Comparison of ENCODE assay signal across 23 cellular contexts in genomic region chr1:2879591-2879990, GRCh38.
"Had no signal": no experiment of that assay in that cellular context is flagged by ENCODE, and none has a peak within 500 bp of the region (broad histone marks: within the 10 kb centered on the region; RNA-seq: fewer than 3 reads in every experiment).

No MANE protein-coding gene starts in this region.

- DNase-seq: colonic mucosa; cortex of kidney; dermis blood vessel endothelial cell; dorsolateral prefrontal cortex; effector CD4-positive, alpha-beta T cell; effector CD8-positive, alpha-beta T cell; effector memory CD4-positive, alpha-beta T cell; effector memory CD8-positive, alpha-beta T cell; endodermal cell; erythroblast; esophagus squamous epithelium; foreskin fibroblast; foreskin keratinocyte; foreskin melanocyte; gastrocnemius medialis; glutamatergic neuron; head of caudate nucleus; heart left ventricle; heart right ventricle had no signal

- H3K4me1 ChIP-seq: colonic mucosa, foreskin keratinocyte, gastrocnemius medialis had no signal

- H3K27me3 ChIP-seq: colonic mucosa, foreskin keratinocyte had no signal

- H3K9me3 ChIP-seq: colonic mucosa, esophagus muscularis mucosa, esophagus squamous epithelium, gastrocnemius medialis, gastroesophageal sphincter, heart left ventricle, heart right ventricle had no signal

- H3K4me3 ChIP-seq: colonic mucosa, coronary artery, dorsolateral prefrontal cortex, esophagus muscularis mucosa, esophagus squamous epithelium, gastrocnemius medialis, gastroesophageal sphincter, heart left ventricle, heart right ventricle had no signal

- H3K36me3 ChIP-seq: colonic mucosa, esophagus muscularis mucosa, esophagus squamous epithelium, gastrocnemius medialis, gastroesophageal sphincter, heart left ventricle, heart right ventricle had no signal

- H3K27ac ChIP-seq: colonic mucosa, coronary artery, dorsolateral prefrontal cortex, epithelial cell of prostate, esophagus muscularis mucosa, esophagus squamous epithelium, foreskin keratinocyte, gastrocnemius medialis, gastroesophageal sphincter, heart left ventricle, heart right ventricle had no signal
